Comparison of ENCODE assay signal across 8 cellular contexts in the genomic region with DNA sequence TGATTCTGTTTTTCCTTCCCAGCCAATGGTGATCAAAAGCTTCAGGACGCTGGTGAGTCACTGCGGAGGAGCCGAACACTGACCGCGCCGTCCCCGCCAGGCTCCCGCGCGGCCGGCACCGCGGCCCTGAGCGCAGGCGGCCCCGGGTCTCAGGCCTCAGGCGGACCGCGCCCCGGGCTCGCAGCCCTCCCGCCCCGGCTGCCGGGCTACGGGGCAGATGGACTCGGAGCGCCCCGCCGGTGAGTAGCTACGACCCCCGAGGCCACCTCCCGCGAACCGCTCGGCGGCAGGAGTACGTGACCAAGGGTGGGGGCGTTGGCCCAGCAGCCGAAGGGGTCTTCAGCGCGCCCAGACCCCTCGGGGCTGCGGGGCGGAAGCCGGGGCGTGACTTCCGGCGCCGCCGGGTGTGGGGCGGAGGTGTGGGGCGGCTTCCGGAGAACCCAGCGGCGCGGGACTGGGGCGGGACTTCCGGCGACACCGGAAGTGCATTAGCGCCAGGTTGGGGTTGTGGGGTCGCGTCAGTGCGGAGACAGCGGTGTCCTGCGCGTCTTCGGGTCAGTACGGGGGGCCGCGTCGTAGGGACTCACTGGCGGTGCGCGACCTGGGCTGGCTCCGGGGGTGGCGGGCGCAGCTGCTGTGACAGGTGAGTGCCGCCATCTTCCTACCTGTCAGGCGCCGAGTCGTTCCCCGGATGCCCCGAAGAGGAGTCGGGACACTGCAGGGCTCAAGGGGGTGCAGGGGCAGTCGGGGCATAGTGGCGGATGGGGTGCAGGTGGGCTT. TPM values are rescaled to one million over a fixed set of nuclear protein-coding genes. Genes with fewer than 3 reads are reported as not detected.
DNase-seq lines count a peak whose midpoint lies in the region; ATAC-seq and TF ChIP-seq lines count a peak whose summit lies in the region.

A gene with protein sequence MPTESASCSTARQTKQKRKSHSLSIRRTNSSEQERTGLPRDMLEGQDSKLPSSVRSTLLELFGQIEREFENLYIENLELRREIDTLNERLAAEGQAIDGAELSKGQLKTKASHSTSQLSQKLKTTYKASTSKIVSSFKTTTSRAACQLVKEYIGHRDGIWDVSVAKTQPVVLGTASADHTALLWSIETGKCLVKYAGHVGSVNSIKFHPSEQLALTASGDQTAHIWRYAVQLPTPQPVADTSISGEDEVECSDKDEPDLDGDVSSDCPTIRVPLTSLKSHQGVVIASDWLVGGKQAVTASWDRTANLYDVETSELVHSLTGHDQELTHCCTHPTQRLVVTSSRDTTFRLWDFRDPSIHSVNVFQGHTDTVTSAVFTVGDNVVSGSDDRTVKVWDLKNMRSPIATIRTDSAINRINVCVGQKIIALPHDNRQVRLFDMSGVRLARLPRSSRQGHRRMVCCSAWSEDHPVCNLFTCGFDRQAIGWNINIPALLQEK (plus strand): TSS at position 60 of the 780 bp plus-strand sequence. CDS start 15,771 bp downstream, outside the sequence.

- peak within 1 kb of the TSS; percentile 80 for H3K27ac ChIP-seq in ectodermal cell (ENCODE audit: insufficient read depth, low read depth, low read length, poor library complexity, severe bottlenecking)

- H3K27ac Mint-ChIP-seq in activated CD8-positive, alpha-beta T cell treated with anti-CD3 and anti-CD28 coated beads for 36 hours: peak within 1 kb of the TSS; percentile 93

- H3K9me3 Mint-ChIP-seq in activated CD8-positive, alpha-beta T cell treated with anti-CD3 and anti-CD28 coated beads for 36 hours: no peaks in the 10 kb centered on the region

- 0% methylated on average over 87 of the region's 87 CpGs for whole genome bisulfite sequencing in ectodermal cell, 2 experiments

- H3K36me3 Mint-ChIP-seq in activated CD8-positive, alpha-beta T cell treated with anti-CD3 and anti-CD28 coated beads for 36 hours (ENCODE audit: low read depth): peaks cover 32% of the 10 kb centered on the region

- POLR2A ChIA-PET in activated CD8-positive, alpha-beta T cell treated with anti-CD3 and anti-CD28 coated beads for 36 hours (lab: Charles Lee): interaction anchor here (0.8 to 2.4 kb wide), 5 partner anchors 13 to 71 kb away, joined by 3 to 17 read pairs (median 3); partner anchors contain the start of gene GTPBP4

- H3K9me3 ChIP-seq in BE2C (no peaks in the 10 kb centered on the region), ectodermal cell (ENCODE audit: control insufficient read depth, low read length) (no peaks in the 10 kb centered on the region)

- peak; percentile 92 for ATAC-seq in GM19035 (IDR thresholded peaks at IDR 0.05; ENCODE audit: unreplicated experiment)
- peak; percentile 95 for ATAC-seq in HG03280 (IDR thresholded peaks at IDR 0.05; ENCODE audit: unreplicated experiment)
- ATAC-seq in activated CD8-positive, alpha-beta T cell treated with anti-CD3 and anti-CD28 coated beads for 36 hours: peak; percentile 95

- TF ChIP-seq CTCF in BE2C (IDR thresholded peaks at IDR 0.05; ENCODE audit: low read depth, low read length): no peak
- TF ChIP-seq CTCF in activated CD8-positive, alpha-beta T cell treated with anti-CD3 and anti-CD28 coated beads for 36 hours (IDR thresholded peaks at IDR 0.05): no peak

- H3K36me3 ChIP-seq in BE2C (peaks cover 2% of the 10 kb centered on the region), ectodermal cell (ENCODE audit: control insufficient read depth, insufficient read depth, low read length) (peaks cover 5% of the 10 kb centered on the region)

- CTCF ChIA-PET in activated CD8-positive, alpha-beta T cell treated with anti-CD3 and anti-CD28 coated beads for 36 hours (lab: Charles Lee): interaction anchor here (1.5 kb wide), 1 partner anchor 9 kb away, joined by 4 read pairs; no protein-coding TSS in a partner anchor

- H3K27me3 ChIP-seq in BE2C (no peaks in the 10 kb centered on the region), ectodermal cell (ENCODE audit: control insufficient read depth, insufficient read depth, low read length, poor library complexity, severe bottlenecking) (no peaks in the 10 kb centered on the region)

- peaks cover 73% of the 10 kb centered on the region for H3K4me1 Mint-ChIP-seq in activated CD8-positive, alpha-beta T cell treated with anti-CD3 and anti-CD28 coated beads for 36 hours (ENCODE audit: low read depth)

- no peaks in the 10 kb centered on the region for H3K27me3 Mint-ChIP-seq in activated CD8-positive, alpha-beta T cell treated with anti-CD3 and anti-CD28 coated beads for 36 hours

- H3K4me3 ChIP-seq in BE2C (ENCODE audit: low read depth, low read length) (peak within 1 kb of the TSS; percentile 94), ectodermal cell (ENCODE audit: insufficient read depth, low read depth, low read length) (peak within 1 kb of the TSS; percentile 94)

- intact Hi-C loops in activated CD8-positive, alpha-beta T cell treated with anti-CD3 and anti-CD28 coated beads for 36 hours (cut with micrococcal nuclease): no loop called here

- H3K4me1 ChIP-seq in BE2C (no peaks in the 10 kb centered on the region), ectodermal cell (ENCODE audit: control insufficient read depth, insufficient read depth, low read length) (peaks cover 11% of the 10 kb centered on the region)

- H3K4me3 Mint-ChIP-seq in activated CD8-positive, alpha-beta T cell treated with anti-CD3 and anti-CD28 coated beads for 36 hours: peak within 1 kb of the TSS; percentile 97

- DNase-seq in BE2C (peak; percentile 87), NCI-H69 (lab: John Stamatoyannopoulos, UW) (peak; percentile 81), lung microvascular endothelial cell (ENCODE audit: low read depth in 2 of 2) (peak; percentile 82 to 90)
- DNase-seq in activated CD8-positive, alpha-beta T cell treated with anti-CD3 and anti-CD28 coated beads for 36 hours: peak; percentile 90
- peak; percentile 80 to 83 (median 81) for DNase-seq in stimulated activated CD4-positive, alpha-beta T cell treated with anti-CD3 and anti-CD28 coated beads, TNF-alpha, amount 100 ng/mL, for 4 hours (ENCODE audit: low read depth in 3 of 3)

RNA-seq across cellular contexts. Expression of the gene that starts here (rescaled TPM):
- polyA plus RNA-seq in BE2C (2012; ENCODE audit: insufficient read depth, insufficient read length, low read depth): 17.2 TPM
- total RNA-seq in activated CD8-positive, alpha-beta T cell treated with anti-CD3 and anti-CD28 coated beads for 36 hours: 10 to 100 TPM; 17.2 to 17.9 TPM
- polyA plus RNA-seq in ectodermal cell (2013, experiment 1 of 4): 14.2 TPM
- polyA plus RNA-seq in ectodermal cell (2013, experiment 2 of 4): 16.9 TPM
- 11.2 TPM for polyA plus RNA-seq in ectodermal cell (2013, experiment 3 of 4)
- polyA plus RNA-seq in ectodermal cell (2013, experiment 4 of 4): 13.1 TPM
- total RNA-seq in lung microvascular endothelial cell: 12.9 and 17.3 TPM in 2 replicates

Comparison
In these comparisons a context has a peak if more than half of its experiments do, and no peak if none do; other contexts are left out.
1. Peak in every context shown above with its lines: DNase-seq, ATAC-seq, H3K4me3 ChIP-seq and H3K27ac ChIP-seq.